ENCODE assay signal across 13 cellular contexts in the genomic region with DNA sequence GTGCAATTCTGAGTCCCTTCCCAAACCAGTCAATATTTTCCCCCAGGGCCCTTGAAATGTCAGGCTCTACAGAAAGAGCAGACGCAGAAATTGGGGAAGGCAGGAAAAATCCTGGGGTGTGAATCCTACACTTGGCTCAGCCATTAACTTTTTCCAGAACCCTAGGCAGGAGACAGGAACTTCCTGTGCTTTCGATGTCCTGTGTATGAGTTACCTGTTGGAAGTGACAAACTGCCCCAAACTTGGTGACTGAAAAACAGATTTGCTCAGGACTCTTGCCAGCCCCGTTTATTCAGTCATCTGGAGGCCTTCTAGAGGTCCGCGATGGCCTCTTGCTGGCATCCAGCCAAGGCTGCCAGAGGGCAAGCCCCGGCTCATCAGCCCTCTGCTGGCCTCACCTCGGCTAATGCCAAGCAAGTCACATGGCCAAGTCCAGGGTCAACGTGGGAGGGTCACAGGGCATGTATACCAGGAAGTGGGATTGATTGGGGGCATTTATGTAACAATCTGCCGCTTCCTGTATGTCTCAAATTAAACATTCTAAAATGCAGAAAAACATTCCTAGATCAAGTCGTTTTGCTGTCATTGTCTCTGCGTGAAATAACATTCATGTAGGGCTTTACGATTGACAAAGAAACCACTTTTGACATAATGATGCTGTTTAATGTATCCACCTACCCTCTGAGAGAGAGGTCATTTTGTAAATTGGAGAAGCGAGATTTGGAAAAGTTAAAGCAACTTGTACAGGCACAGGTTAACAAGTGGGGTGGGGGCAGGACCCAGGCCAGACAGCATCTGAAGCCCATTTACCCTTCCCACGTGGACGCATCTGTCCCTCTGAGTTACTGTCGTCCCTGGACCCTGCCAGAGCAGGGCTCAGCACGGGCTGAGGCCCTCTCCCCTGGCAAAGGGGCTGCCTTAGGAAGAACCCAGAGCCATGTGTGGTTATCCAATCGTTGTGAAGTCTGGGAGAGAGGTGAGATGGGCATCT.
DNase-seq lines count a peak whose midpoint lies in the region; ATAC-seq, FAIRE-seq and TF ChIP-seq lines count a peak whose summit lies in the region.
"Had no signal": no experiment of that assay in that cellular context is flagged by ENCODE, and none has a peak within 500 bp of the region (broad histone marks: within the 10 kb centered on the region; RNA-seq: fewer than 3 reads in every experiment).

No MANE protein-coding gene starts in this region.

- H3K4me1 ChIP-seq in esophagus muscularis mucosa: peaks cover 0 to 26% (median 8%) of the 10 kb centered on the region in 4 donors
- peaks cover 6 to 19% of the 10 kb centered on the region in 2 donors for H3K4me1 ChIP-seq in gastrocnemius medialis

- ATAC-seq in gastrocnemius medialis (no peak), GM19324 (IDR thresholded peaks at IDR 0.05; ENCODE audit: low FRiP score, unreplicated experiment) (no peak)
- ATAC-seq: activated CD8-positive, alpha-beta T cell treated with anti-CD3 and anti-CD28 coated beads for 36 hours had no signal

- TF ChIP-seq POLR2A in esophagus muscularis mucosa (IDR thresholded peaks at IDR 0.05; ENCODE audit: low read depth): no peak
- TF ChIP-seq POLR2A in gastrocnemius medialis (IDR thresholded peaks at IDR 0.05): no peak

- H3K36me3 ChIP-seq in esophagus muscularis mucosa (no peaks in the 10 kb centered on the region), gastrocnemius medialis (no peaks in the 10 kb centered on the region)
- H3K36me3 ChIP-seq: tibial nerve had no signal

- in situ Hi-C loops in gastrocnemius medialis (cut with MboI; ENCODE audit: low sequenced_read_pairs in 4 of 4): no loop called here

- no peak for TF ChIP-seq CTCF in esophagus muscularis mucosa (IDR thresholded peaks at IDR 0.05)
- TF ChIP-seq CTCF in gastrocnemius medialis (IDR thresholded peaks at IDR 0.05 in 4 of 5, conservative IDR thresholded peaks at IDR 0.05 in 1 of 5): no peak
- no peak for TF ChIP-seq CTCF in D721Med (IDR thresholded peaks at IDR 0.05; ENCODE audit: insufficient read depth, missing control alignments)

- FAIRE-seq in D721Med (lab: Jason Lieb, UNC): no peak
- FAIRE-seq: A549 had no signal

- H3K9me3 ChIP-seq in esophagus muscularis mucosa: peaks cover 0 to 3% (median under 1%) of the 10 kb centered on the region in 4 donors
- H3K9me3 ChIP-seq in gastrocnemius medialis: no peaks in the 10 kb centered on the region
- H3K9me3 ChIP-seq: A549, tibial nerve had no signal

- intact Hi-C loops in esophagus muscularis mucosa (cut with DNase I): no loop called here
- intact Hi-C loops in gastrocnemius medialis (cut with DNase I; ENCODE audit: low total_unique reads): no loop called here

- H3K27me3 ChIP-seq in esophagus muscularis mucosa (peaks cover 0 to 38% (median 0%) of the 10 kb centered on the region in 4 donors), gastrocnemius medialis (no peaks in the 10 kb centered on the region)

- DNase-seq in NCI-H146 (lab: John Stamatoyannopoulos, UW) (peak; percentile 22), NCI-H146 treated with DMSO at 0.1 percent for 48 hours (lab: John Stamatoyannopoulos, UW; ENCODE audit: unreplicated experiment) (no peak), NCI-H69 (lab: John Stamatoyannopoulos, UW) (peak; percentile 8), esophagus muscularis mucosa (ENCODE audit: extremely low spot score) (no peak), gastrocnemius medialis (no peak), D721Med (ENCODE audit: insufficient read length, low spot score) (no peak), SW 1271 (lab: John Stamatoyannopoulos, UW) (no peak)
- DNase-seq: activated CD8-positive, alpha-beta T cell treated with anti-CD3 and anti-CD28 coated beads for 36 hours; activated naive CD4-positive, alpha-beta T cell treated with Interleukin-2 at 50 U/mL for 16 hours; DMS79 had no signal

- whole genome bisulfite sequencing in esophagus muscularis mucosa: 61% methylated on average over 17 of the region's 18 CpGs

- TF ChIP-seq EP300 in esophagus muscularis mucosa (IDR thresholded peaks at IDR 0.05): no peak

- H3K27ac ChIP-seq in esophagus muscularis mucosa (replicated peaks in 1 of 4): peak overlapping the region; percentile 43 to 68 (median 60)
- peak overlapping the region; percentile 57 to 71 (median 68) for H3K27ac ChIP-seq in gastrocnemius medialis
- H3K27ac ChIP-seq: A549 had no signal

- H3K4me3 ChIP-seq in esophagus muscularis mucosa (no peak overlapping the region), gastrocnemius medialis (no peak overlapping the region)
- H3K4me3 ChIP-seq: A549, tibial nerve had no signal

Comparison
In these comparisons a context has a peak if more than half of its experiments do, and no peak if none do; other contexts are left out.
1. DNase-seq: peak in NCI-H146 (single experiment) and NCI-H69 (single experiment); none in NCI-H146 treated with DMSO at 0.1 percent for 48 hours (single experiment), esophagus muscularis mucosa (single experiment), gastrocnemius medialis (0 of 2), D721Med (single experiment) and SW 1271 (0 of 2).